In genomic region chr22:19984851-19985811, GRCh38 we compare ENCODE assay signal across 13 cellular contexts. TPM values are rescaled to one million over a fixed set of nuclear protein-coding genes. Genes with fewer than 3 reads are reported as not detected.
A peak's percentile ranks its signal among the peaks of the same experiment; 100 is the strongest.
DNase-seq lines count a peak whose midpoint lies in the region; ATAC-seq, FAIRE-seq and TF ChIP-seq lines count a peak whose summit lies in the region.
"Had no signal": no experiment of that assay in that cellular context is flagged by ENCODE, and none has a peak within 500 bp of the region (broad histone marks: within the 10 kb centered on the region; RNA-seq: fewer than 3 reads in every experiment).

No MANE protein-coding gene starts in this region.

- TF ChIP-seq POLR2A in HCT116 (IDR thresholded peaks at IDR 0.05; ENCODE audit: borderline replicate concordance, extremely low read depth, insufficient read depth, insufficient read length): no peak
- TF ChIP-seq POLR2A in K562 (conservative IDR thresholded peaks at IDR 0.05): no peak

- DNase-seq in HCT116 (ENCODE audit: low read depth, low spot score): no peak
- DNase-seq in K562 (ENCODE audit: extremely low read depth in 1 of 4, low spot score in 3 of 4): no peak
- no peak for DNase-seq in memory B cell (ENCODE audit: low spot score in 2 of 2)
- DNase-seq in retinal pigment epithelial cell (ENCODE audit: low read depth): no peak
- DNase-seq in mucosa of gallbladder (ENCODE audit: low spot score): no peak
- DNase-seq in brain microvascular endothelial cell: no peak
- DNase-seq in stimulated activated CD4-positive, alpha-beta T cell treated with anti-CD3 and anti-CD28 coated beads, Interleukin-1b, Interleukin-23, amount 100 ng/mL, for 48 hours: no peak
- DNase-seq: effector CD4-positive, alpha-beta T cell; NCI-H1436 treated with DMSO at 0.1 percent for 48 hours; NCI-H82 had no signal

- H3K9me3 ChIP-seq in HCT116 (ENCODE audit: control insufficient read depth in 1 of 2, insufficient read depth in 1 of 2, low read depth in 1 of 2, low read length in 2 of 2) (no peaks in the 10 kb centered on the region), K562 (replicated peaks; ENCODE audit: control insufficient read depth, insufficient read depth, low read depth, low read length) (no peaks in the 10 kb centered on the region)
- H3K9me3 ChIP-seq: left lung, SJSA1 had no signal

- POLR2A ChIA-PET in HCT116 (lab: Charles Lee): interaction anchor here (1.4 kb wide), 2 partner anchors 10 to 78 kb away, joined by 4 to 5 read pairs; no protein-coding TSS in a partner anchor
- POLR2A ChIA-PET in K562 (lab: Yijun Ruan, JAX): interaction anchor here (0.6 to 5.7 kb wide), 16 partner anchors 12 to 231 kb away, joined by 3 to 56 read pairs (median 4); partner anchors contain the start of gene TRMT2A

- H2AFZ ChIP-seq in HCT116 (ENCODE audit: low read depth, low read length, poor library complexity, severe bottlenecking) (no peak overlapping the region), K562 (ENCODE audit: low read depth, low read length) (no peak overlapping the region)

- peak overlapping the region; percentile 96 for H3K4me2 ChIP-seq in HCT116 (ENCODE audit: low read length)
- no peak overlapping the region for H3K4me2 ChIP-seq in K562 (ENCODE audit: insufficient read depth, low read length)

- H3K4me3 Mint-ChIP-seq in memory B cell: peak overlapping the region; percentile 27

- H3K27me3 ChIP-seq in HCT116 (ENCODE audit: insufficient read depth, low read length) (no peaks in the 10 kb centered on the region), K562 (ENCODE audit: control insufficient read depth in 2 of 2, insufficient read depth in 2 of 2, low read length in 2 of 2) (no peaks in the 10 kb centered on the region), brain microvascular endothelial cell (replicated peaks) (no peaks in the 10 kb centered on the region)
- H3K27me3 ChIP-seq: SJSA1 had no signal

- ATAC-seq in HCT116: no peak
- ATAC-seq in K562: no peak
- no peak for ATAC-seq in memory B cell (ENCODE audit: low read depth)
- ATAC-seq in GM21447 (IDR thresholded peaks at IDR 0.05; ENCODE audit: unreplicated experiment): no peak

- no peak for TF ChIP-seq RAD21 in HCT116 (IDR thresholded peaks at IDR 0.05; ENCODE audit: low read depth)
- no peak for TF ChIP-seq RAD21 in K562 (CRISPR knock-in tag; conservative IDR thresholded peaks at IDR 0.05 in 1 of 2, IDR thresholded peaks at IDR 0.05 in 1 of 2)

- no peak for TF ChIP-seq EP300 in K562 (IDR thresholded peaks at IDR 0.05; ENCODE audit: low read length)

- peaks cover 23% of the 10 kb centered on the region for H3K9me1 ChIP-seq in K562 (ENCODE audit: control insufficient read depth, insufficient read depth, low read length)

- intact Hi-C loops in HCT116 (cut with micrococcal nuclease) (loop anchor here (10.0 kb wide), 1 partner anchor 100 kb away; the partner anchor contains the start of gene DGCR8), K562 (cut with micrococcal nuclease) (loop anchor here (5.0 kb wide), 1 partner anchor 37 kb away; the partner anchor contains the start of gene TANGO2)

- H3K36me3 Mint-ChIP-seq in memory B cell: no peaks in the 10 kb centered on the region

- peaks cover 2% of the 10 kb centered on the region for H3K27me3 Mint-ChIP-seq in memory B cell

- no peaks in the 10 kb centered on the region for H4K20me1 ChIP-seq in HCT116 (ENCODE audit: insufficient read depth)
- peaks cover 61% of the 10 kb centered on the region for H4K20me1 ChIP-seq in K562 (replicated peaks; ENCODE audit: control insufficient read depth, insufficient read depth, low read length)

- peaks cover 37 to 45% of the 10 kb centered on the region in 2 experiments for H3K4me1 ChIP-seq in HCT116 (ENCODE audit: control insufficient read depth in 1 of 2, insufficient read depth in 2 of 2, low read length in 2 of 2)
- H3K4me1 ChIP-seq in K562 (replicated peaks in 1 of 2; ENCODE audit: control insufficient read depth in 2 of 2, insufficient read depth in 2 of 2, low read length in 2 of 2): peaks cover 39 to 85% of the 10 kb centered on the region in 2 experiments

- no peaks in the 10 kb centered on the region for H3K9me3 Mint-ChIP-seq in memory B cell

- CTCF ChIA-PET in HCT116 (lab: Charles Lee): interaction anchor here (0.6 to 1.2 kb wide), 3 partner anchors 15 to 144 kb away, joined by 3 read pairs; no protein-coding TSS in a partner anchor
- CTCF ChIA-PET in K562 (lab: Yijun Ruan, JAX; ENCODE audit: low intra/inter-chr PET ratio): no interaction called here

- WGBS in K562 (ENCODE audit: insufficient coverage, low coverage, missing lambda C conversion rate): 57% methylated on average over 11 of the region's 11 CpGs

- no peaks in the 10 kb centered on the region for H3K9me2 ChIP-seq in HCT116 (ENCODE audit: insufficient read depth)

- peak overlapping the region; percentile 68 for H3K27ac ChIP-seq in HCT116 (ENCODE audit: low read depth, low read length)
- H3K27ac ChIP-seq in K562 (ENCODE audit: extremely low read depth, low read depth, low read length): no peak overlapping the region; the same call in 2 of the 3 replicates
- H3K27ac ChIP-seq in brain microvascular endothelial cell: no peak overlapping the region
- H3K27ac ChIP-seq: left lung, SJSA1 had no signal

- no TSS peak for BruUV-seq in HCT116 (replicated peaks; lab: Mats Ljungman, UMichigan)
- no TSS peak for BruUV-seq in K562 (replicated peaks; lab: Mats Ljungman, UMichigan)

- peak overlapping the region in 1 of 2 experiments; percentile 28; a peak in 1 of 4 replicates for H3K4me3 ChIP-seq in HCT116 (replicated peaks in 1 of 2; ENCODE audit: low read depth in 1 of 2, low read length in 2 of 2)
- no peak overlapping the region for H3K4me3 ChIP-seq in K562
- peak overlapping the region; percentile 65 for H3K4me3 ChIP-seq in retinal pigment epithelial cell (ENCODE audit: low read length)
- H3K4me3 ChIP-seq in brain microvascular endothelial cell (ENCODE audit: low read depth, low read length): no peak overlapping the region

- peaks cover 0 to 3% of the 10 kb centered on the region in 2 experiments; a peak in 1 of 4 replicates for H3K36me3 ChIP-seq in HCT116 (ENCODE audit: control insufficient read depth in 1 of 2, insufficient read depth in 2 of 2, low read length in 2 of 2)
- peaks cover 18% of the 10 kb centered on the region; the same call in 2 of the 3 replicates for H3K36me3 ChIP-seq in K562 (ENCODE audit: control insufficient read depth, insufficient read depth, low read length)
- no peaks in the 10 kb centered on the region for H3K36me3 ChIP-seq in brain microvascular endothelial cell (replicated peaks)
- H3K36me3 ChIP-seq: left lung, SJSA1 had no signal

- no peak overlapping the region for H3K27ac Mint-ChIP-seq in memory B cell

- H3K9ac ChIP-seq in HCT116 (ENCODE audit: low read length) (peak overlapping the region; percentile 60), K562 (ENCODE audit: insufficient read depth in 1 of 2, low read depth in 2 of 2, low read length in 2 of 2) (peak overlapping the region in 1 of 2 experiments; percentile 91; a peak in 2 of 4 replicates)

- RAD21 ChIA-PET in HCT116 (lab: Charles Lee; ENCODE audit: low non-redundant PET in 1 of 2, low total read pairs in 2 of 2, uncharacterized antibody in 2 of 2, unreplicated experiment in 2 of 2): no interaction called here

- H3K4me1 Mint-ChIP-seq in memory B cell: peaks cover 2% of the 10 kb centered on the region

- TF ChIP-seq CTCF in HCT116 (IDR thresholded peaks at IDR 0.05 in 2 of 3, conservative IDR thresholded peaks at IDR 0.05 in 1 of 3; ENCODE audit: borderline replicate concordance in 1 of 3, insufficient read depth in 1 of 3, low read depth in 2 of 3, low read length in 2 of 3) (no peak), K562 (IDR thresholded peaks at IDR 0.05 in 2 of 3, conservative IDR thresholded peaks at IDR 0.05 in 1 of 3; ENCODE audit: insufficient read depth in 2 of 3, low read depth in 1 of 3, low read length in 3 of 3) (no peak), retinal pigment epithelial cell (conservative IDR thresholded peaks at IDR 0.05; ENCODE audit: low read depth, low read length) (no peak), brain microvascular endothelial cell (IDR thresholded peaks at IDR 0.05; ENCODE audit: low read depth, low read length, missing control alignments) (no peak)

- H3K79me2 ChIP-seq in HCT116 (ENCODE audit: insufficient read depth, low read length): peaks cover 16% of the 10 kb centered on the region
- H3K79me2 ChIP-seq in K562 (ENCODE audit: control insufficient read depth, insufficient read depth, low read length): no peaks in the 10 kb centered on the region

- in situ Hi-C loops in K562 (cut with MboI): no loop called here
- in situ Hi-C loops in brain microvascular endothelial cell (cut with HindIII; ENCODE audit: low pct_ligation_motif_present, low sequenced_read_pairs): no loop called here

- FAIRE-seq in K562 (lab: Jason Lieb, UNC): no peak

RNA-seq across cellular contexts. Expression of gene ARVCF, which starts 31.5 kb away (rescaled TPM):
- total RNA-seq in HCT116 (2021; ENCODE audit: unreplicated experiment) (42.8 TPM), K562 (2014; rRNA removed) (49.3 and 54.2 TPM in 2 replicates), K562 (2014; rRNA removed; fragmentation: Illumina TruSeq; extraction: Trizol) (2.2 and 4.5 TPM in 2 replicates), K562 (2015; rRNA removed; fragmentation: Illumina TruSeq; extraction: Trizol) (13.3 and 15.6 TPM in 2 replicates), K562 (2021) (46.5 and 50.6 TPM in 2 replicates), mucosa of gallbladder (44.3 TPM)
- 31.1 and 33.4 TPM in 2 replicates for polyA plus RNA-seq in HCT116 (2012)
- 114 and 328 TPM in 2 replicates for total RNA-seq in K562 (2011; cell fraction: chromatin; rRNA removed; ENCODE audit: low replicate concordance)
- 214 and 270 TPM in 2 replicates for total RNA-seq in K562 (2011; cell fraction: nucleolus; rRNA removed)
- 106 and 131 TPM in 2 replicates for total RNA-seq in K562 (2011; cell fraction: nucleoplasm; rRNA removed)
- polyA plus RNA-seq in K562 (2011; rRNA removed) (35.2 and 71.6 TPM in 2 replicates), K562 (2014; fragmentation: Illumina TruSeq; extraction: Trizol) (8.0 and 15.9 TPM in 2 replicates), K562 (2014; fragmentation: Nextera tagmentation; extraction: Ambion mirVana) (under 1 TPM; 0.03 to 0.17 TPM), K562 (2014; rRNA removed) (42.5 and 97.4 TPM in 2 replicates)
- polyA plus RNA-seq in K562 (2011; cell fraction: cytosol; rRNA removed): 134 and 673 TPM in 2 replicates
- polyA plus RNA-seq in K562 (2011; cell fraction: nucleus; rRNA removed): 407 and 424 TPM in 2 replicates
- 30.0 and 31.2 TPM in 2 replicates for polyA plus RNA-seq in K562 (2012)
- 15.1 and 15.6 TPM in 2 replicates for polyA minus RNA-seq in K562 (2011; rRNA and poly(A)+ RNA removed)
- polyA minus RNA-seq in K562 (2011; cell fraction: cytosol; rRNA and poly(A)+ RNA removed): 24.6 and 52.4 TPM in 2 replicates
- 96.8 and 145 TPM in 2 replicates for polyA minus RNA-seq in K562 (2011; cell fraction: nucleus; rRNA and poly(A)+ RNA removed)

RNA-seq across cellular contexts. Expression of gene TANGO2, which starts 35.8 kb away (rescaled TPM):
- total RNA-seq in HCT116 (2021; ENCODE audit: unreplicated experiment) (17.0 TPM), K562 (2014; rRNA removed) (70.1 and 95.8 TPM in 2 replicates), K562 (2014; rRNA removed; fragmentation: Illumina TruSeq; extraction: Trizol) (36.1 and 45.9 TPM in 2 replicates), K562 (2015; rRNA removed; fragmentation: Illumina TruSeq; extraction: Trizol) (55.8 and 57.2 TPM in 2 replicates), K562 (2021) (94.1 and 97.3 TPM in 2 replicates), mucosa of gallbladder (39.4 TPM)
- polyA plus RNA-seq in HCT116 (2012): 14.7 and 15.6 TPM in 2 replicates
- total RNA-seq in K562 (2011; cell fraction: chromatin; rRNA removed; ENCODE audit: low replicate concordance): 160 and 395 TPM in 2 replicates
- total RNA-seq in K562 (2011; cell fraction: nucleolus; rRNA removed): 227 and 229 TPM in 2 replicates
- 196 and 211 TPM in 2 replicates for total RNA-seq in K562 (2011; cell fraction: nucleoplasm; rRNA removed)
- polyA plus RNA-seq in K562 (2011; rRNA removed) (94.9 and 115 TPM in 2 replicates), K562 (2014; fragmentation: Illumina TruSeq; extraction: Trizol) (88.3 and 89.4 TPM in 2 replicates), K562 (2014; fragmentation: Nextera tagmentation; extraction: Ambion mirVana) (10 to 100 TPM; 15.5 to 17.5 TPM), K562 (2014; rRNA removed) (89.6 and 92.5 TPM in 2 replicates)
- 157 and 209 TPM in 2 replicates for polyA plus RNA-seq in K562 (2011; cell fraction: cytosol; rRNA removed)
- 157 and 195 TPM in 2 replicates for polyA plus RNA-seq in K562 (2011; cell fraction: nucleus; rRNA removed)
- polyA plus RNA-seq in K562 (2012): 68.2 and 73.0 TPM in 2 replicates
- 130 and 186 TPM in 2 replicates for polyA minus RNA-seq in K562 (2011; rRNA and poly(A)+ RNA removed)
- polyA minus RNA-seq in K562 (2011; cell fraction: cytosol; rRNA and poly(A)+ RNA removed): 73.2 and 76.1 TPM in 2 replicates
- polyA minus RNA-seq in K562 (2011; cell fraction: nucleus; rRNA and poly(A)+ RNA removed): 63.1 and 85.0 TPM in 2 replicates

RNA-seq across cellular contexts. Expression of gene TXNRD2, which starts 43.5 kb away (rescaled TPM):
- total RNA-seq in HCT116 (2021; ENCODE audit: unreplicated experiment): 19.7 TPM
- polyA plus RNA-seq in HCT116 (2012): 13.2 and 14.8 TPM in 2 replicates
- 156 and 367 TPM in 2 replicates for total RNA-seq in K562 (2011; cell fraction: chromatin; rRNA removed; ENCODE audit: low replicate concordance)
- total RNA-seq in K562 (2011; cell fraction: nucleolus; rRNA removed): 176 and 216 TPM in 2 replicates
- total RNA-seq in K562 (2011; cell fraction: nucleoplasm; rRNA removed): 160 and 165 TPM in 2 replicates
- total RNA-seq in K562 (2014; rRNA removed): 49.4 and 60.7 TPM in 2 replicates
- 25.1 and 32.6 TPM in 2 replicates for total RNA-seq in K562 (2014; rRNA removed; fragmentation: Illumina TruSeq; extraction: Trizol)
- total RNA-seq in K562 (2015; rRNA removed; fragmentation: Illumina TruSeq; extraction: Trizol): 45.9 and 50.4 TPM in 2 replicates
- total RNA-seq in K562 (2021): 78.2 and 80.2 TPM in 2 replicates
- polyA plus RNA-seq in K562 (2011; rRNA removed): 50.2 and 93.6 TPM in 2 replicates
- polyA plus RNA-seq in K562 (2011; cell fraction: cytosol; rRNA removed): 84.2 and 98.0 TPM in 2 replicates
- polyA plus RNA-seq in K562 (2011; cell fraction: nucleus; rRNA removed): 148 and 181 TPM in 2 replicates
- polyA plus RNA-seq in K562 (2012): 83.1 and 83.5 TPM in 2 replicates
- 45.0 and 66.1 TPM in 2 replicates for polyA plus RNA-seq in K562 (2014; fragmentation: Illumina TruSeq; extraction: Trizol)
- polyA plus RNA-seq in K562 (2014; fragmentation: Nextera tagmentation; extraction: Ambion mirVana): 1 to 10 TPM; 3.3 to 4.4 TPM
- polyA plus RNA-seq in K562 (2014; rRNA removed): 52.5 and 57.0 TPM in 2 replicates
- polyA minus RNA-seq in K562 (2011; rRNA and poly(A)+ RNA removed): 44.4 and 47.5 TPM in 2 replicates
- 55.3 and 75.6 TPM in 2 replicates for polyA minus RNA-seq in K562 (2011; cell fraction: cytosol; rRNA and poly(A)+ RNA removed)
- polyA minus RNA-seq in K562 (2011; cell fraction: nucleus; rRNA and poly(A)+ RNA removed): 57.4 and 103 TPM in 2 replicates
- total RNA-seq in mucosa of gallbladder: 26.9 TPM

RNA-seq across cellular contexts. Expression of gene COMT, which starts 43.6 kb away (rescaled TPM):
- total RNA-seq in HCT116 (2021; ENCODE audit: unreplicated experiment): 109 TPM
- polyA plus RNA-seq in HCT116 (2012): 142 and 156 TPM in 2 replicates
- 125 and 360 TPM in 2 replicates for total RNA-seq in K562 (2011; cell fraction: chromatin; rRNA removed; ENCODE audit: low replicate concordance)
- 500 and 649 TPM in 2 replicates for total RNA-seq in K562 (2011; cell fraction: nucleolus; rRNA removed)
- total RNA-seq in K562 (2011; cell fraction: nucleoplasm; rRNA removed): 301 and 358 TPM in 2 replicates
- total RNA-seq in K562 (2014; rRNA removed): 334 and 497 TPM in 2 replicates
- 29.4 and 46.3 TPM in 2 replicates for total RNA-seq in K562 (2014; rRNA removed; fragmentation: Illumina TruSeq; extraction: Trizol)
- 155 and 156 TPM in 2 replicates for total RNA-seq in K562 (2015; rRNA removed; fragmentation: Illumina TruSeq; extraction: Trizol)
- 348 and 351 TPM in 2 replicates for total RNA-seq in K562 (2021)
- polyA plus RNA-seq in K562 (2011; rRNA removed): 185 and 498 TPM in 2 replicates
- polyA plus RNA-seq in K562 (2011; cell fraction: cytosol; rRNA removed): 652 and 657 TPM in 2 replicates
- polyA plus RNA-seq in K562 (2011; cell fraction: nucleus; rRNA removed): 321 and 432 TPM in 2 replicates
- 279 and 699 TPM in 2 replicates for polyA plus RNA-seq in K562 (2012)
- polyA plus RNA-seq in K562 (2014; fragmentation: Illumina TruSeq; extraction: Trizol): 108 and 305 TPM in 2 replicates
- polyA plus RNA-seq in K562 (2014; fragmentation: Nextera tagmentation; extraction: Ambion mirVana): 10 to 100 TPM; 12.5 to 39.6 TPM
- polyA plus RNA-seq in K562 (2014; rRNA removed): 263 and 317 TPM in 2 replicates
- polyA minus RNA-seq in K562 (2011; rRNA and poly(A)+ RNA removed): 92.9 and 123 TPM in 2 replicates
- polyA minus RNA-seq in K562 (2011; cell fraction: cytosol; rRNA and poly(A)+ RNA removed): 148 and 344 TPM in 2 replicates
- polyA minus RNA-seq in K562 (2011; cell fraction: nucleus; rRNA and poly(A)+ RNA removed): 63.8 and 154 TPM in 2 replicates
- 214 TPM for total RNA-seq in mucosa of gallbladder
